23 cellular contexts compared by ENCODE assay signal in genomic region chr3:58084166-58084565, GRCh38.
DNase-seq lines count a peak whose midpoint lies in the region; ATAC-seq and TF ChIP-seq lines count a peak whose summit lies in the region.
"Had no signal": no experiment of that assay in that cellular context is flagged by ENCODE, and none has a peak within 500 bp of the region (broad histone marks: within the 10 kb centered on the region; RNA-seq: fewer than 3 reads in every experiment).

No MANE protein-coding gene starts in this region.

- ATAC-seq in naive thymus-derived CD4-positive, alpha-beta T cell: no peak
- no peak for ATAC-seq in HG03097 (IDR thresholded peaks at IDR 0.05; ENCODE audit: low FRiP score, unreplicated experiment)
- ATAC-seq: psoas muscle had no signal

- no peaks in the 10 kb centered on the region for H3K27me3 Mint-ChIP-seq in Caco-2 (ENCODE audit: insufficient read depth, unreplicated experiment)
- no peaks in the 10 kb centered on the region for H3K27me3 Mint-ChIP-seq in endothelial cell (ENCODE audit: unreplicated experiment)
- H3K27me3 Mint-ChIP-seq in naive thymus-derived CD4-positive, alpha-beta T cell: no peaks in the 10 kb centered on the region
- H3K27me3 Mint-ChIP-seq: CD4-positive, alpha-beta memory T cell had no signal

- 0 out of 2 replicates have a peak, but pooled peaks cover 3% of the 10 kb centered on the region for H3K36me3 ChIP-seq in Caco-2 (ENCODE audit: control insufficient read depth, insufficient read depth, low read length)
- H3K36me3 ChIP-seq in naive thymus-derived CD4-positive, alpha-beta T cell (ENCODE audit: control insufficient read depth in 2 of 3, insufficient read depth in 3 of 3, low read length in 3 of 3): no peaks in the 10 kb centered on the region

- no peak overlapping the region for H3K4me3 ChIP-seq in Caco-2 (ENCODE audit: low read depth, low read length)
- no peak overlapping the region for H3K4me3 ChIP-seq in naive thymus-derived CD4-positive, alpha-beta T cell (ENCODE audit: low read length)
- H3K4me3 ChIP-seq: heart right ventricle, psoas muscle had no signal

- no TSS peak for BruUV-seq in Caco-2 (replicated peaks; lab: Mats Ljungman, UMichigan)

- peaks cover 21% of the 10 kb centered on the region for H3K4me1 ChIP-seq in Caco-2
- H3K4me1 ChIP-seq in naive thymus-derived CD4-positive, alpha-beta T cell (ENCODE audit: control insufficient read depth in 2 of 2, insufficient read depth in 2 of 2, low read length in 2 of 2): peaks cover 0 to 54% of the 10 kb centered on the region in 2 donors
- H3K4me1 ChIP-seq: psoas muscle had no signal

- H3K9me3 Mint-ChIP-seq in Caco-2 (ENCODE audit: unreplicated experiment) (no peaks in the 10 kb centered on the region), endothelial cell (ENCODE audit: unreplicated experiment) (no peaks in the 10 kb centered on the region)
- peaks cover 0 to 7% (median 0%) of the 10 kb centered on the region in 11 donors for H3K9me3 Mint-ChIP-seq in naive thymus-derived CD4-positive, alpha-beta T cell
- H3K9me3 Mint-ChIP-seq: CD4-positive, alpha-beta memory T cell; nephron progenitor cell had no signal

- H3K27ac Mint-ChIP-seq in Caco-2 (ENCODE audit: unreplicated experiment) (peak overlapping the region; percentile 82), endothelial cell (ENCODE audit: unreplicated experiment) (peak overlapping the region; percentile 93)
- peak overlapping the region in 8 of 9 donors; percentile 87 to 97 (median 94) for H3K27ac Mint-ChIP-seq in naive thymus-derived CD4-positive, alpha-beta T cell

- H3K4me1 Mint-ChIP-seq in Caco-2 (ENCODE audit: low read depth, unreplicated experiment): peaks cover 43% of the 10 kb centered on the region
- peaks cover 53% of the 10 kb centered on the region for H3K4me1 Mint-ChIP-seq in endothelial cell (ENCODE audit: unreplicated experiment)
- peaks cover 35 to 79% (median 56%) of the 10 kb centered on the region in 7 donors for H3K4me1 Mint-ChIP-seq in naive thymus-derived CD4-positive, alpha-beta T cell

- no peak overlapping the region for H3K27ac ChIP-seq in naive thymus-derived CD4-positive, alpha-beta T cell (ENCODE audit: low read depth, low read length)
- H3K27ac ChIP-seq: psoas muscle had no signal

- no peaks in the 10 kb centered on the region for H3K9me3 ChIP-seq in Caco-2
- H3K9me3 ChIP-seq in naive thymus-derived CD4-positive, alpha-beta T cell (ENCODE audit: control insufficient read depth in 2 of 3, low read length in 3 of 3): no peaks in the 10 kb centered on the region
- H3K9me3 ChIP-seq: heart right ventricle, psoas muscle had no signal

- intact Hi-C loops in Caco-2 (cut with micrococcal nuclease; ENCODE audit: unreplicated experiment): no loop called here
- intact Hi-C loops in naive thymus-derived CD4-positive, alpha-beta T cell (cut with micrococcal nuclease): loop anchor here (5.0 kb wide), 4 partner anchors 33 to 93 kb away; partner anchors contain the start of gene FLNB (in 1 of the 2)

- H3K36me3 Mint-ChIP-seq in Caco-2 (ENCODE audit: insufficient read depth, unreplicated experiment) (peaks cover 100% of the 10 kb centered on the region), endothelial cell (ENCODE audit: low read depth, unreplicated experiment) (peaks cover 23% of the 10 kb centered on the region)
- peaks cover 4 to 31% (median 22%) of the 10 kb centered on the region in 5 donors for H3K36me3 Mint-ChIP-seq in naive thymus-derived CD4-positive, alpha-beta T cell

- no peak for TF ChIP-seq CTCF in Caco-2 (IDR thresholded peaks at IDR 0.05; ENCODE audit: insufficient read depth in 1 of 2, low read depth in 1 of 2, low read length in 1 of 2, severe bottlenecking in 1 of 2, unreplicated experiment in 1 of 2)
- no peak for TF ChIP-seq CTCF in endothelial cell (IDR thresholded peaks at IDR 0.05; ENCODE audit: unreplicated experiment)

- CTCF ChIA-PET in Caco-2 (lab: Charles Lee): no interaction called here
- CTCF ChIA-PET in naive thymus-derived CD4-positive, alpha-beta T cell (lab: Charles Lee): no interaction called here

- POLR2A ChIA-PET in Caco-2 (lab: Charles Lee): no interaction called here
- POLR2A ChIA-PET in naive thymus-derived CD4-positive, alpha-beta T cell (lab: Charles Lee): no interaction called here

- DNase-seq in Caco-2 (no peak), OCI-M2 (lab: John Stamatoyannopoulos, UW; ENCODE audit: unreplicated experiment) (peak; percentile 9), endothelial cell (ENCODE audit: low spot score) (no peak), NCI-H1417 (lab: John Stamatoyannopoulos, UW) (no peak), globus pallidus (ENCODE audit: low spot score) (no peak), NCI-H1092 (lab: John Stamatoyannopoulos, UW) (no peak)
- DNase-seq in naive thymus-derived CD4-positive, alpha-beta T cell: no peak
- DNase-seq: activated effector memory CD4-positive, alpha-beta T cell treated with anti-CD3 and anti-CD28 coated beads, Interleukin-2, amount 50 U/mL, for 16 hours; CD4-positive, alpha-beta memory T cell; DMS79; effector CD8-positive, alpha-beta T cell; heart right ventricle; islet precursor cell; Kasumi-1; NCI-H1048; NCI-H2081; NCI-H446 treated with DMSO at 0.1 percent for 48 hours; nephron progenitor cell; NK-92 treated with Interleukin-12 subunit alpha and Interleukin-12 subunit beta, amount 100 ng/mL, for 24 hours; psoas muscle; stimulated activated CD8-positive, alpha-beta memory T cell treated with anti-CD3 and anti-CD28 coated beads, Interleukin-4, amount 100 ng/mL, for 48 hours; substantia nigra had no signal

- H3K27me3 ChIP-seq in Caco-2 (replicated peaks; ENCODE audit: control insufficient read depth, insufficient read depth, low read length): no peaks in the 10 kb centered on the region
- H3K27me3 ChIP-seq in naive thymus-derived CD4-positive, alpha-beta T cell (ENCODE audit: control insufficient read depth in 2 of 2, insufficient read depth in 2 of 2, low read length in 2 of 2): no peaks in the 10 kb centered on the region
- H3K27me3 ChIP-seq: heart right ventricle had no signal

- no peak overlapping the region for H3K4me3 Mint-ChIP-seq in Caco-2 (ENCODE audit: unreplicated experiment)
- H3K4me3 Mint-ChIP-seq in endothelial cell (ENCODE audit: unreplicated experiment): no peak overlapping the region
- H3K4me3 Mint-ChIP-seq in naive thymus-derived CD4-positive, alpha-beta T cell: peak overlapping the region in 7 of 10 donors; percentile 11 to 80 (median 64)
- H3K4me3 Mint-ChIP-seq: CD4-positive, alpha-beta memory T cell; nephron progenitor cell had no signal

Comparison
In these comparisons a context has a peak if more than half of its experiments do, and no peak if none do; other contexts are left out.
1. H3K4me3 Mint-ChIP-seq: peak in naive thymus-derived CD4-positive, alpha-beta T cell (7 of 10); none in Caco-2 (single experiment) and endothelial cell (single experiment).
2. Peak in every context shown above with its lines, with median percentiles within 50 percentile points of each other: H3K27ac Mint-ChIP-seq.